In the genomic region with DNA sequence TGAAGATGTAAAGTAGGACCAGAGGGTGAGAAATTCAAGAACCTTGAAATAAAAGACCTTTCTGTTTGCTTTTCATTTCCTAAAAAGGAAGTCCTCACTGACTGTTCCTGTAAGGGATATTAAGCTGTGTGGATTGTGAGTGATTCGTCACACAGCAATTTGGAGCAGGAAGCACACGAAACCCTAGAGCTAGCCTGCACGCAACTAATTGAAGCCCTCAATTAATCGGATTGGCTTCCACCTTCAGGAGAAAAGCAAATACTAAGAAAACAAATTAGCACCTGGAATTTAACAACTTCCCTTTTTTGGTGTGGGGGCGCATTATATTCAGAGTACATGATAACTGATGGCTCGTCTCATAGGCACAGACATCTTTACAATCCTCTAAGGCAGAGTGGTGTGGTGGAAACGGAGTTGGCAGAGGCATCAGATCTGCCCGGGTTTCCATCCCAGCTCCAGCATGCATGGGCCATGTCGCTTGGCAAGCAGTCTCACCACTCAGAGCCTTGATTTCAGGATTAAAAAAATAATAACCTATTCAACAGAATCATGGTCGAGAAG, we compare ENCODE assay signal across 9 cellular contexts.
DNase-seq lines count a peak whose midpoint lies in the region; ATAC-seq and TF ChIP-seq lines count a peak whose summit lies in the region.
"Had no signal": no experiment of that assay in that cellular context is flagged by ENCODE, and none has a peak within 500 bp of the region (broad histone marks: within the 10 kb centered on the region; RNA-seq: fewer than 3 reads in every experiment).

No MANE protein-coding gene starts in this region.

- H3K9me2 ChIP-seq in hepatocyte (replicated peaks; ENCODE audit: insufficient read depth) = no peaks in the 10 kb centered on the region

- H3K4me1 ChIP-seq in left ventricle myocardium inferior = peaks cover 11% of the 10 kb centered on the region
- peaks cover 18% of the 10 kb centered on the region for H3K4me1 ChIP-seq in SJSA1 (replicated peaks)
- peaks cover 12% of the 10 kb centered on the region for H3K4me1 ChIP-seq in hepatocyte (ENCODE audit: insufficient read depth)
- no peaks in the 10 kb centered on the region for H3K4me1 ChIP-seq in BE2C

- no peak overlapping the region for H2AFZ ChIP-seq in hepatocyte

- H3K79me2 ChIP-seq in hepatocyte = no peaks in the 10 kb centered on the region

- TF ChIP-seq CTCF in left ventricle myocardium inferior (IDR thresholded peaks at IDR 0.05; ENCODE audit: borderline replicate concordance) (no peak), hepatocyte (IDR thresholded peaks at IDR 0.05; ENCODE audit: poor library complexity) (no peak), BE2C (IDR thresholded peaks at IDR 0.05; ENCODE audit: low read depth, low read length) (no peak)

- H4K20me1 ChIP-seq in hepatocyte (ENCODE audit: insufficient read depth, poor library complexity, severe bottlenecking) = no peaks in the 10 kb centered on the region

- H3K27ac ChIP-seq in left ventricle myocardium inferior (replicated peaks) (no peak overlapping the region), SJSA1 (peak overlapping the region; percentile 72), hepatocyte (peak overlapping the region; percentile 41)

- no peaks in the 10 kb centered on the region for H3K36me3 ChIP-seq in left ventricle myocardium inferior
- no peaks in the 10 kb centered on the region for H3K36me3 ChIP-seq in SJSA1
- H3K36me3 ChIP-seq in hepatocyte (replicated peaks; ENCODE audit: insufficient read depth, low read depth) = no peaks in the 10 kb centered on the region
- H3K36me3 ChIP-seq in BE2C = no peaks in the 10 kb centered on the region

- H3K4me3 ChIP-seq in left ventricle myocardium inferior (peak overlapping the region; percentile 2), SJSA1 (no peak overlapping the region), hepatocyte (no peak overlapping the region), BE2C (ENCODE audit: low read depth, low read length) (no peak overlapping the region)

- H3K4me2 ChIP-seq in hepatocyte = peak overlapping the region; percentile 11

- no peak for DNase-seq in left ventricle myocardium inferior
- DNase-seq in left ventricle myocardium superior = no peak
- DNase-seq in SJSA1 (ENCODE audit: low read depth in 1 of 2, low spot score in 2 of 2) = peak in 1 of 2 experiments; percentile 70
- DNase-seq in hepatocyte (ENCODE audit: low spot score) = no peak
- no peak for DNase-seq in NCI-H774 (lab: John Stamatoyannopoulos, UW)
- no peak for DNase-seq in BE2C
- DNase-seq: DND-41 had no signal

- intact Hi-C loops in left ventricle myocardium inferior (cut with micrococcal nuclease) (loop anchor here (2.0 kb wide), 1 partner anchor 133 kb away; no protein-coding TSS in a partner anchor), left ventricle myocardium superior (cut with micrococcal nuclease) (loop anchor here (5.0 kb wide), 1 partner anchor 135 kb away; no protein-coding TSS in a partner anchor)

- no peak for ATAC-seq in left ventricle myocardium superior
- no peak for ATAC-seq in GM21526 (IDR thresholded peaks at IDR 0.05; ENCODE audit: low FRiP score, unreplicated experiment)
- no peak for ATAC-seq in HG02610 (IDR thresholded peaks at IDR 0.05; ENCODE audit: unreplicated experiment)

- H3K27me3 ChIP-seq in left ventricle myocardium inferior (ENCODE audit: low read depth) (peaks cover 5% of the 10 kb centered on the region), SJSA1 (replicated peaks) (no peaks in the 10 kb centered on the region), hepatocyte (no peaks in the 10 kb centered on the region), BE2C (peaks cover 8% of the 10 kb centered on the region)

- WGBS in hepatocyte (ENCODE audit: low lambda C conversion rate, missing lambda C conversion rate) = 57% methylated on average over 10 of the region's 10 CpGs

- H3K9me3 ChIP-seq in left ventricle myocardium inferior (replicated peaks) (no peaks in the 10 kb centered on the region), SJSA1 (replicated peaks) (no peaks in the 10 kb centered on the region), hepatocyte (ENCODE audit: low read depth) (no peaks in the 10 kb centered on the region), BE2C (no peaks in the 10 kb centered on the region)
